Comparison of ENCODE assay signal across 23 cellular contexts in the genomic region with DNA sequence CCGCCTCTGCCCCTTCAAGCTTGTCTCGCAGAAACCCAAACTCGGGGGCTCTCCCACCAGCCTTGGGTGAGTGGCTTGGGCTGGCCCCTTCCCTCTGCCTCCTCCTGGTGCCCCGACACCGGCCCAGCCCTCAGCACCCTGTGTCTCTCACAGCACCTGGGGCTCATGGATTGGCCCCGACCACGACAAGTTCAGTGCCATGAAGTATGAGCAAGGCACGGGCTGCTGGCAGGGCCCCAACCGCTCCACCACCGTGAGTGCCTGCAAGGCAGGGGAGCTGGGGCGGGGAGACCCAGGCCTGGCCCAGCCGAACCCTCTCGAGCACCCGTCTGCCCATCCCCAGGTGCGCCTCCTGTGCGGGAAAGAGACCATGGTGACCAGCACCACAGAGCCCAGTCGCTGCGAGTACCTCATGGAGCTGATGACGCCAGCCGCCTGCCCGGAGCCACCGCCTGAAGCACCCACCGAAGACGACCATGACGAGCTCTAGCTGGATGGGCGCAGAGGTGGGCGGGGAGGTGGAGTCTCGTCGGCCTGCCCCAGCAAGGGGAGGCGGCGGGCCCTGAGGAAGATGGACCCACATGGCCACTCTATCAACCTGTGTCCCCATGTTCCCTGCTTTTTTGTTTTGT. TPM values are rescaled to one million over a fixed set of nuclear protein-coding genes. Genes with fewer than 3 reads are reported as not detected.
DNase-seq lines count a peak whose midpoint lies in the region; ATAC-seq and TF ChIP-seq lines count a peak whose summit lies in the region.
"Had no signal": no experiment of that assay in that cellular context is flagged by ENCODE, and none has a peak within 500 bp of the region (broad histone marks: within the 10 kb centered on the region; RNA-seq: fewer than 3 reads in every experiment).

No MANE protein-coding gene starts in this region.

- H3K27ac ChIP-seq in HCT116 (ENCODE audit: low read depth, low read length) (no peak overlapping the region; the same call in 1 of the 2 replicates), dorsolateral prefrontal cortex (peak overlapping the region in 38 of 59 donors; percentile 16 to 100 (median 96))
- H3K27ac ChIP-seq: Peyer's patch had no signal

- TF ChIP-seq CTCF in HCT116 (IDR thresholded peaks at IDR 0.05 in 2 of 3, conservative IDR thresholded peaks at IDR 0.05 in 1 of 3; ENCODE audit: borderline replicate concordance in 1 of 3, insufficient read depth in 1 of 3, low read depth in 2 of 3, low read length in 2 of 3) (no peak), dorsolateral prefrontal cortex (IDR thresholded peaks at IDR 0.05 in 54 of 56, conservative IDR thresholded peaks at IDR 0.05 in 2 of 56; ENCODE audit: low read depth in 1 of 56, partially characterized antibody in 56 of 56) (no peak)

- TF ChIP-seq POLR2A in HCT116 (IDR thresholded peaks at IDR 0.05; ENCODE audit: borderline replicate concordance, extremely low read depth, insufficient read depth, insufficient read length): no peak

- H2AFZ ChIP-seq in HCT116 (ENCODE audit: low read depth, low read length, poor library complexity, severe bottlenecking): no peak overlapping the region

- H3K27me3 Mint-ChIP-seq in activated T-cell treated with anti-CD3 and anti-CD28 coated beads, Interleukin-2, amount 50 U/mL, for 24 hours: no peaks in the 10 kb centered on the region
- no peaks in the 10 kb centered on the region for H3K27me3 Mint-ChIP-seq in activated T-cell treated with anti-CD3 and anti-CD28 coated beads, Interleukin-2, amount 50 U/mL, for 72 hours (ENCODE audit: low read depth)

- no peak for DNase-seq in activated T-cell treated with anti-CD3 and anti-CD28 coated beads, Interleukin-2, amount 50 U/mL, for 24 hours
- DNase-seq in activated T-cell treated with anti-CD3 and anti-CD28 coated beads, Interleukin-2, amount 50 U/mL, for 72 hours: no peak
- DNase-seq in HCT116 (ENCODE audit: low read depth, low spot score) (no peak), dorsolateral prefrontal cortex (no peak)
- DNase-seq in effector CD8-positive, alpha-beta T cell (lab: John Stamatoyannopoulos, UW): no peak
- DNase-seq: 8988T, DMS 273 treated with DMSO at 0.1 percent for 48 hours, DND-41, Kasumi-1, MM.1S, NCI-H1092, NCI-H146, NCI-H2029 treated with DMSO at 0.1 percent for 48 hours, NCI-H2171 treated with DMSO at 0.1 percent for 48 hours, NCI-H446 treated with DMSO at 0.1 percent for 48 hours, NCI-H69, Peyer's patch, Right ventricle myocardium superior had no signal

- POLR2A ChIA-PET in HCT116 (lab: Charles Lee): interaction anchor here (1.4 kb wide), 1 partner anchor 74 kb away, joined by 3 read pairs; a partner anchor contains a TSS

- no peaks in the 10 kb centered on the region for H3K9me3 ChIP-seq in HCT116 (ENCODE audit: control insufficient read depth in 1 of 2, insufficient read depth in 1 of 2, low read depth in 1 of 2, low read length in 2 of 2)
- H3K9me3 ChIP-seq: Peyer's patch had no signal

- RAD21 ChIA-PET in HCT116 (lab: Charles Lee; ENCODE audit: low non-redundant PET in 1 of 2, low total read pairs in 2 of 2, uncharacterized antibody in 2 of 2, unreplicated experiment in 2 of 2): no interaction called here

- no peak for ATAC-seq in activated T-cell treated with anti-CD3 and anti-CD28 coated beads, Interleukin-2, amount 50 U/mL, for 72 hours (replicated peaks in 1 of 2)
- ATAC-seq in HCT116: no peak
- no peak for ATAC-seq in HG03175 (IDR thresholded peaks at IDR 0.05; ENCODE audit: unreplicated experiment)

- peak overlapping the region; percentile 11 for H3K27ac Mint-ChIP-seq in activated T-cell treated with anti-CD3 and anti-CD28 coated beads, Interleukin-2, amount 50 U/mL, for 24 hours
- H3K27ac Mint-ChIP-seq in activated T-cell treated with anti-CD3 and anti-CD28 coated beads, Interleukin-2, amount 50 U/mL, for 72 hours: no peak overlapping the region

- no peaks in the 10 kb centered on the region for H4K20me1 ChIP-seq in HCT116 (ENCODE audit: insufficient read depth)

- H3K4me1 Mint-ChIP-seq in activated T-cell treated with anti-CD3 and anti-CD28 coated beads, Interleukin-2, amount 50 U/mL, for 24 hours (ENCODE audit: low read depth): no peaks in the 10 kb centered on the region
- H3K4me1 Mint-ChIP-seq in activated T-cell treated with anti-CD3 and anti-CD28 coated beads, Interleukin-2, amount 50 U/mL, for 72 hours (ENCODE audit: low read depth): no peaks in the 10 kb centered on the region
- H3K4me1 Mint-ChIP-seq: CD14-positive monocyte had no signal

- peaks cover 59% of the 10 kb centered on the region for H3K36me3 Mint-ChIP-seq in activated T-cell treated with anti-CD3 and anti-CD28 coated beads, Interleukin-2, amount 50 U/mL, for 24 hours (ENCODE audit: low read depth)
- no peaks in the 10 kb centered on the region for H3K36me3 Mint-ChIP-seq in activated T-cell treated with anti-CD3 and anti-CD28 coated beads, Interleukin-2, amount 50 U/mL, for 72 hours (ENCODE audit: insufficient read depth in 2 of 2)

- H3K79me2 ChIP-seq in HCT116 (ENCODE audit: insufficient read depth, low read length): peaks cover 7% of the 10 kb centered on the region; the same call in 1 of the 2 replicates

- no peak overlapping the region for H3K9ac ChIP-seq in HCT116 (ENCODE audit: low read length)

- H3K27me3 ChIP-seq in HCT116 (ENCODE audit: insufficient read depth, low read length): no peaks in the 10 kb centered on the region
- H3K27me3 ChIP-seq in dorsolateral prefrontal cortex: no peaks in the 10 kb centered on the region
- H3K27me3 ChIP-seq: Peyer's patch had no signal

- no peak for TF ChIP-seq RAD21 in HCT116 (IDR thresholded peaks at IDR 0.05; ENCODE audit: low read depth)

- BruUV-seq in HCT116 (replicated peaks; lab: Mats Ljungman, UMichigan): TSS peak; percentile 54

- H3K4me3 ChIP-seq in HCT116 (replicated peaks in 1 of 2; ENCODE audit: low read depth in 1 of 2, low read length in 2 of 2): no peak overlapping the region
- peak overlapping the region in 3 of 59 donors; percentile 55 to 72 (median 70) for H3K4me3 ChIP-seq in dorsolateral prefrontal cortex
- H3K4me3 ChIP-seq: Peyer's patch had no signal

- H3K4me2 ChIP-seq in HCT116 (ENCODE audit: low read length): no peak overlapping the region

- intact Hi-C loops in HCT116 (cut with micrococcal nuclease) (no loop called here), dorsolateral prefrontal cortex (cut with DNase I) (loop anchor here (5.0 to 10.0 kb wide), 4 partner anchors 33 to 314 kb away; a partner anchor contains a TSS)

- H3K9me2 ChIP-seq in HCT116 (ENCODE audit: insufficient read depth): no peaks in the 10 kb centered on the region

- no peak overlapping the region for H3K4me3 Mint-ChIP-seq in activated T-cell treated with anti-CD3 and anti-CD28 coated beads, Interleukin-2, amount 50 U/mL, for 24 hours
- no peak overlapping the region for H3K4me3 Mint-ChIP-seq in activated T-cell treated with anti-CD3 and anti-CD28 coated beads, Interleukin-2, amount 50 U/mL, for 72 hours
- H3K4me3 Mint-ChIP-seq: CD14-positive monocyte had no signal

- no peaks in the 10 kb centered on the region for H3K4me1 ChIP-seq in HCT116 (ENCODE audit: control insufficient read depth in 1 of 2, insufficient read depth in 2 of 2, low read length in 2 of 2)
- H3K4me1 ChIP-seq: Peyer's patch had no signal

- H3K36me3 ChIP-seq in HCT116 (ENCODE audit: control insufficient read depth in 1 of 2, insufficient read depth in 2 of 2, low read length in 2 of 2): peaks cover 16 to 35% of the 10 kb centered on the region in 2 experiments; a peak in 3 of 4 replicates

- CTCF ChIA-PET in HCT116 (lab: Charles Lee): interaction anchor here (1.3 kb wide), 1 partner anchor 66 kb away, joined by 3 read pairs; no protein-coding TSS in a partner anchor

- no peaks in the 10 kb centered on the region for H3K9me3 Mint-ChIP-seq in activated T-cell treated with anti-CD3 and anti-CD28 coated beads, Interleukin-2, amount 50 U/mL, for 24 hours
- H3K9me3 Mint-ChIP-seq in activated T-cell treated with anti-CD3 and anti-CD28 coated beads, Interleukin-2, amount 50 U/mL, for 72 hours: no peaks in the 10 kb centered on the region

TF ChIP-seq in HCT116, 20 proteins besides CTCF, POLR2A, EP300 and RAD21 (continues in another document):
- TF ChIP-seq YY1 (IDR thresholded peaks at IDR 0.05; ENCODE audit: extremely low read depth, insufficient replicate concordance, low read depth, low read length) (no peak), POLR2AphosphoS5 (IDR thresholded peaks at IDR 0.05; ENCODE audit: low read depth, low read length) (no peak), CBX3 (IDR thresholded peaks at IDR 0.05; ENCODE audit: low read depth) (no peak), EZH2phosphoT487 (IDR thresholded peaks at IDR 0.05; ENCODE audit: borderline replicate concordance) (no peak)

RNA-seq across cellular contexts. Expression of a gene that starts 13.6 kb away (rescaled TPM):
- 100 to 1,000 TPM; 253 to 266 TPM for total RNA-seq in activated T-cell treated with anti-CD3 and anti-CD28 coated beads, Interleukin-2, amount 50 U/mL, for 72 hours
- total RNA-seq in HCT116 (2021; ENCODE audit: unreplicated experiment) (425 TPM), dorsolateral prefrontal cortex (100 to 1,000 TPM; 166 to 389 (median 218) TPM)
- polyA plus RNA-seq in HCT116 (2012): 442 and 449 TPM in 2 replicates

RNA-seq across cellular contexts. Expression of a gene that starts 14.1 kb away (rescaled TPM):
- total RNA-seq in activated T-cell treated with anti-CD3 and anti-CD28 coated beads, Interleukin-2, amount 50 U/mL, for 72 hours: under 1 TPM; 0.16 to 0.50 TPM
- total RNA-seq in HCT116 (2021; ENCODE audit: unreplicated experiment) (0.52 TPM), dorsolateral prefrontal cortex (10 to 100 TPM in 3 of 120 experiments, 1 to 10 TPM in 117; 1.5 to 15.0 (median 4.5) TPM)
- 0.17 and 0.21 TPM in 2 replicates for polyA plus RNA-seq in HCT116 (2012)
- total RNA-seq: HT-29 had no signal

RNA-seq across cellular contexts. Expression of a gene that starts 29.9 kb away (rescaled TPM):
- not detected for total RNA-seq in activated T-cell treated with anti-CD3 and anti-CD28 coated beads, Interleukin-2, amount 50 U/mL, for 72 hours
- total RNA-seq in HCT116 (2021; ENCODE audit: unreplicated experiment): 99.2 TPM
- polyA plus RNA-seq in HCT116 (2012): 67.3 and 72.0 TPM in 2 replicates
- total RNA-seq in dorsolateral prefrontal cortex: 10 to 100 TPM in 111 of 120 experiments, 1 to 10 TPM in 9; 7.4 to 50.1 (median 15.3) TPM
- total RNA-seq: G401 had no signal
- polyA plus RNA-seq: CD14-positive monocyte had no signal

RNA-seq across cellular contexts. Expression of a gene that starts 31.8 kb away (rescaled TPM):
- under 1 TPM in 1 of 2 donors, not detected in 1; 0.48 TPM for total RNA-seq in activated T-cell treated with anti-CD3 and anti-CD28 coated beads, Interleukin-2, amount 50 U/mL, for 72 hours
- 0.05 TPM for total RNA-seq in HCT116 (2021; ENCODE audit: unreplicated experiment)
- polyA plus RNA-seq in HCT116 (2012): 0.05 and 0.20 TPM in 2 replicates
- 100 to 1,000 TPM; 121 to 226 (median 173) TPM for total RNA-seq in dorsolateral prefrontal cortex
- total RNA-seq: HT-29 had no signal
- polyA plus RNA-seq: AG04450, CD14-positive monocyte had no signal

RNA-seq across cellular contexts. Expression of a gene that starts 56.6 kb away (rescaled TPM):
- 10 to 100 TPM; 10.5 to 12.3 TPM for total RNA-seq in activated T-cell treated with anti-CD3 and anti-CD28 coated beads, Interleukin-2, amount 50 U/mL, for 72 hours
- total RNA-seq in HCT116 (2021; ENCODE audit: unreplicated experiment): 16.1 TPM
- 14.3 and 15.9 TPM in 2 replicates for polyA plus RNA-seq in HCT116 (2012)
- total RNA-seq in dorsolateral prefrontal cortex: 10 to 100 TPM; 10.4 to 33.2 (median 19.5) TPM

Comparison
In these comparisons a context has a peak if more than half of its experiments do, and no peak if none do; other contexts are left out.
1. RNA of a gene that starts 29.9 kb away (total RNA-seq): 99.2 TPM in HCT116 (single experiment) and 7.4 to 50.1 TPM in dorsolateral prefrontal cortex; not detected in activated T-cell treated with anti-CD3 and anti-CD28 coated beads, Interleukin-2, amount 50 U/mL, for 72 hours; every median in the first group is over 4 times any median in the second.